ENCODE assay signal across 23 cellular contexts in the genomic region with DNA sequence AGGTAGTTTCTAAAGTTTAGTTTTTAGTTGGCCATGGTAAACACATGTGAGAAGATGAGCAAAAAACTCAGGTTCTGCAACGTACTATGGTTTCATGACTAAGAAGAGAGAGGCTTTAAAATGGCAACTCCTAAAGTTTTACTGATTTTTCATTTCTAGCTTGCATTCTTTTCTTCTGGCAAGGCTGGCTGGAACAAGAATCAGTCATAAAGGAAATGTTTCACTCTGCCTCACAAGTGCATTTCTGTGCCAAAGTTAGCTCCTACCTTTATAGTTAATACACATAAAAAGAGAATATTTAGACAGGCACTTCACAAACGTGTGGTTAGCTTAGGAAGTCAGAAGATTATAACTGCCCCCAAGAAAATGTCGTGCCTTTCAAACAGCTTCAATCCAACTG.
DNase-seq lines count a peak whose midpoint lies in the region; TF ChIP-seq lines count a peak whose summit lies in the region.
"Had no signal": no experiment of that assay in that cellular context is flagged by ENCODE, and none has a peak within 500 bp of the region (broad histone marks: within the 10 kb centered on the region; RNA-seq: fewer than 3 reads in every experiment).

No MANE protein-coding gene starts in this region.

- H3K36me3 ChIP-seq in osteoblast (ENCODE audit: insufficient read depth, low read length) = no peaks in the 10 kb centered on the region

- peak; percentile 66 for DNase-seq in EH (ENCODE audit: low read depth)
- peak; percentile 40 for DNase-seq in RPMI7951 (ENCODE audit: low read depth)
- DNase-seq in epithelial cell of esophagus (ENCODE audit: low read depth) = peak; percentile 26
- DNase-seq in osteoblast (ENCODE audit: insufficient read length, low spot score, missing footprints) = no peak
- no peak for DNase-seq in activated CD8-positive, alpha-beta memory T cell treated with anti-CD3 and anti-CD28 coated beads, Interleukin-2, amount 50 U/mL, for 4 hours
- no peak for DNase-seq in kidney glomerular epithelial cell (lab: John Stamatoyannopoulos, UW)
- no peak for DNase-seq in stimulated activated CD4-positive, alpha-beta T cell treated with anti-CD3 and anti-CD28 coated beads, Interleukin-1b, Interleukin-23, amount 100 ng/mL, for 48 hours
- no peak for DNase-seq in RPMI8226
- DNase-seq: activated T-cell treated with anti-CD3 and anti-CD28 coated beads for 4 hours; caudate nucleus; endodermal cell; H7; hippocampal formation; left colon; naive thymus-derived CD8-positive, alpha-beta T cell; NCI-H1436; NCI-H2081 treated with DMSO at 0.1 percent for 48 hours; NCI-H2227 treated with DMSO at 0.1 percent for 48 hours; NCI-H526 treated with DMSO at 0.1 percent for 48 hours; NK-92 treated with Interleukin-12 subunit alpha and Interleukin-12 subunit beta, amount 100 ng/mL, for 24 hours; Right ventricle myocardium superior; stimulated activated CD4-positive, alpha-beta T cell treated with anti-CD3 and anti-CD28 coated beads, Interleukin-15, amount 100 ng/mL, for 24 hours; trophoblast cell had no signal

- no peaks in the 10 kb centered on the region for H3K9me3 ChIP-seq in osteoblast (ENCODE audit: low read depth, low read length)

- TF ChIP-seq CTCF in epithelial cell of esophagus (IDR thresholded peaks at IDR 0.05; ENCODE audit: insufficient read depth, low read depth, low read length, missing control alignments) = no peak
- TF ChIP-seq CTCF in osteoblast (IDR thresholded peaks at IDR 0.05; ENCODE audit: extremely low read depth, low read depth, low read length) = no peak

- H3K4me3 ChIP-seq in epithelial cell of esophagus (ENCODE audit: low read length) (no peak overlapping the region), osteoblast (ENCODE audit: insufficient read depth, low read length) (no peak overlapping the region)

- no peaks in the 10 kb centered on the region for H3K79me2 ChIP-seq in osteoblast (ENCODE audit: insufficient read depth, low read length)

- H3K27me3 ChIP-seq in osteoblast (ENCODE audit: insufficient read depth, low read length) = no peaks in the 10 kb centered on the region

- H3K4me2 ChIP-seq in osteoblast (ENCODE audit: insufficient read depth, low read length) = peak overlapping the region; percentile 44

- no peaks in the 10 kb centered on the region for H4K20me1 ChIP-seq in osteoblast (ENCODE audit: insufficient read depth, low read length)

- peak overlapping the region; percentile 75 for H2AFZ ChIP-seq in osteoblast (ENCODE audit: low read length)

- peak overlapping the region; percentile 69 for H3K27ac ChIP-seq in osteoblast (ENCODE audit: low read depth, low read length)

- H3K4me1 ChIP-seq in osteoblast (ENCODE audit: insufficient read depth, low read length) = peaks cover 21% of the 10 kb centered on the region

Comparison
In these comparisons a context has a peak if more than half of its experiments do, and no peak if none do; other contexts are left out.
1. DNase-seq: peak in EH (single experiment), RPMI7951 (single experiment) and epithelial cell of esophagus (single experiment); none in osteoblast (single experiment), activated CD8-positive, alpha-beta memory T cell treated with anti-CD3 and anti-CD28 coated beads, Interleukin-2, amount 50 U/mL, for 4 hours (single experiment), kidney glomerular epithelial cell (single experiment), stimulated activated CD4-positive, alpha-beta T cell treated with anti-CD3 and anti-CD28 coated beads, Interleukin-1b, Interleukin-23, amount 100 ng/mL, for 48 hours (single experiment) and RPMI8226 (single experiment).